35 cellular contexts compared by ENCODE assay signal in genomic region chr7:80837345-80837744, GRCh38.
"Had no signal": no experiment of that assay in that cellular context is flagged by ENCODE, and none has a peak within 500 bp of the region (broad histone marks: within the 10 kb centered on the region; RNA-seq: fewer than 3 reads in every experiment).

No MANE protein-coding gene starts in this region.

- H3K27me3 ChIP-seq: adrenal gland, ascending aorta, brain microvascular endothelial cell, gastrocnemius medialis, heart left ventricle had no signal

- H3K36me3 ChIP-seq: adrenal gland, ascending aorta, brain microvascular endothelial cell, gastrocnemius medialis, heart left ventricle, WERI-Rb-1 had no signal

- H3K27ac Mint-ChIP-seq: activated B cell treated with CpG ODN at 0.5 μM for 24 hours; activated CD8-positive, alpha-beta memory T cell treated with anti-CD3 and anti-CD28 coated beads, Interleukin-2, amount 10 ng/mL, durations not matched to agents 7 days and 5 days; activated CD8-positive, alpha-beta T cell treated with anti-CD3 and anti-CD28 coated beads, Interleukin-2, amount 10 ng/mL, durations not matched to agents 7 days and 5 days; activated naive CD4-positive, alpha-beta T cell treated with anti-CD3 and anti-CD28 coated beads for 36 hours; activated naive CD4-positive, alpha-beta T cell treated with anti-CD3 and anti-CD28 coated beads, Interleukin-2, amount 50 U/mL, for 24 hours; activated naive CD8-positive, alpha-beta T cell treated with anti-CD3 and anti-CD28 coated beads for 36 hours; activated naive CD8-positive, alpha-beta T cell treated with anti-CD3 and anti-CD28 coated beads, Interleukin-2, amount 50 U/mL, for 24 hours; activated T-helper 1 cell treated with anti-CD3 and anti-CD28 coated beads, Interleukin-12 subunit alpha, Interleukin-12 subunit beta, Interleukin-2, Interleukin-4 antibody, amounts not matched to agents 30 ng/mL and 10 ng/mL and 1 ng/mL, durations not matched to agents 14 hours and 24 hours and 36 hours; activated T-helper 2 cell treated with anti-CD3 and anti-CD28 coated beads, Interferon-gamma antibody, Interleukin-2, Interleukin-4, amounts not matched to agents 10 μg/mL and 5 μg/mL and 100 μg/mL, durations not matched to agents 14 hours and 24 hours and 36 hours; endodermal cell; T-helper 17 cell; T-helper 2 cell treated with Interferon-gamma antibody and Interleukin-4, amounts not matched to agents 5 μg/mL and 100 μg/mL, for 36 hours had no signal

- H3K9me3 Mint-ChIP-seq: activated B cell treated with CpG ODN at 0.5 μM for 24 hours; activated naive CD4-positive, alpha-beta T cell treated with anti-CD3 and anti-CD28 coated beads for 36 hours; activated naive CD4-positive, alpha-beta T cell treated with anti-CD3 and anti-CD28 coated beads, Interleukin-2, amount 50 U/mL, for 24 hours; activated naive CD8-positive, alpha-beta T cell treated with anti-CD3 and anti-CD28 coated beads for 36 hours; activated T-helper 1 cell treated with anti-CD3 and anti-CD28 coated beads, Interleukin-12 subunit alpha, Interleukin-12 subunit beta, Interleukin-2, Interleukin-4 antibody, amounts not matched to agents 30 ng/mL and 10 ng/mL and 1 ng/mL, durations not matched to agents 14 hours and 24 hours and 36 hours; activated T-helper 2 cell treated with anti-CD3 and anti-CD28 coated beads, Interferon-gamma antibody, Interleukin-2, Interleukin-4, amounts not matched to agents 10 μg/mL and 5 μg/mL and 100 μg/mL, durations not matched to agents 14 hours and 24 hours and 36 hours; endodermal cell; T-helper 2 cell treated with Interferon-gamma antibody and Interleukin-4, amounts not matched to agents 5 μg/mL and 100 μg/mL, for 36 hours had no signal

- H3K36me3 Mint-ChIP-seq: activated CD8-positive, alpha-beta memory T cell treated with anti-CD3 and anti-CD28 coated beads, Interleukin-2, amount 10 ng/mL, durations not matched to agents 7 days and 5 days; activated naive CD4-positive, alpha-beta T cell treated with anti-CD3 and anti-CD28 coated beads, Interleukin-2, amount 50 U/mL, for 24 hours; activated naive CD8-positive, alpha-beta T cell treated with anti-CD3 and anti-CD28 coated beads for 36 hours had no signal

- H3K4me3 Mint-ChIP-seq: activated B cell treated with CpG ODN at 0.5 μM for 24 hours; activated CD8-positive, alpha-beta memory T cell treated with anti-CD3 and anti-CD28 coated beads, Interleukin-2, amount 10 ng/mL, durations not matched to agents 7 days and 5 days; activated CD8-positive, alpha-beta T cell treated with anti-CD3 and anti-CD28 coated beads, Interleukin-2, amount 10 ng/mL, durations not matched to agents 7 days and 5 days; activated naive CD4-positive, alpha-beta T cell treated with anti-CD3 and anti-CD28 coated beads for 36 hours; activated naive CD4-positive, alpha-beta T cell treated with anti-CD3 and anti-CD28 coated beads, Interleukin-2, amount 50 U/mL, for 24 hours; activated naive CD8-positive, alpha-beta T cell treated with anti-CD3 and anti-CD28 coated beads for 36 hours; activated naive CD8-positive, alpha-beta T cell treated with anti-CD3 and anti-CD28 coated beads, Interleukin-2, amount 50 U/mL, for 24 hours; activated T-helper 1 cell treated with anti-CD3 and anti-CD28 coated beads, Interleukin-12 subunit alpha, Interleukin-12 subunit beta, Interleukin-2, Interleukin-4 antibody, amounts not matched to agents 30 ng/mL and 10 ng/mL and 1 ng/mL, durations not matched to agents 14 hours and 24 hours and 36 hours; endodermal cell; T-helper 17 cell; T-helper 2 cell treated with Interferon-gamma antibody and Interleukin-4, amounts not matched to agents 5 μg/mL and 100 μg/mL, for 36 hours had no signal

- H3K27ac ChIP-seq: adrenal gland, ascending aorta, brain microvascular endothelial cell, gastrocnemius medialis, heart left ventricle, WERI-Rb-1 had no signal

- H3K27me3 Mint-ChIP-seq: activated B cell treated with CpG ODN at 0.5 μM for 24 hours; activated CD8-positive, alpha-beta memory T cell treated with anti-CD3 and anti-CD28 coated beads, Interleukin-2, amount 10 ng/mL, durations not matched to agents 7 days and 5 days; activated naive CD4-positive, alpha-beta T cell treated with anti-CD3 and anti-CD28 coated beads, Interleukin-2, amount 50 U/mL, for 24 hours; activated naive CD8-positive, alpha-beta T cell treated with anti-CD3 and anti-CD28 coated beads for 36 hours; activated naive CD8-positive, alpha-beta T cell treated with anti-CD3 and anti-CD28 coated beads, Interleukin-2, amount 50 U/mL, for 24 hours; T-helper 17 cell had no signal

- H3K4me1 ChIP-seq: adrenal gland, ascending aorta, gastrocnemius medialis had no signal

- H3K4me1 Mint-ChIP-seq: activated B cell treated with CpG ODN at 0.5 μM for 24 hours; activated CD8-positive, alpha-beta memory T cell treated with anti-CD3 and anti-CD28 coated beads, Interleukin-2, amount 10 ng/mL, durations not matched to agents 7 days and 5 days; activated naive CD4-positive, alpha-beta T cell treated with anti-CD3 and anti-CD28 coated beads, Interleukin-2, amount 50 U/mL, for 24 hours; activated naive CD8-positive, alpha-beta T cell treated with anti-CD3 and anti-CD28 coated beads for 36 hours; activated naive CD8-positive, alpha-beta T cell treated with anti-CD3 and anti-CD28 coated beads, Interleukin-2, amount 50 U/mL, for 24 hours; T-helper 17 cell had no signal

- H3K4me3 ChIP-seq: adrenal gland, ascending aorta, gastrocnemius medialis, heart left ventricle had no signal

- H3K9me3 ChIP-seq: adrenal gland, ascending aorta, gastrocnemius medialis, heart left ventricle had no signal

- DNase-seq: activated B cell treated with CpG ODN at 0.5 μM for 24 hours; activated CD4-positive, alpha-beta T cell treated with anti-CD3 and anti-CD28 coated beads for 48 hours; activated CD4-positive, alpha-beta T cell treated with anti-CD3 and anti-CD28 coated beads, Interleukin-2, amount 50 U/mL, for 1 hour; activated CD4-positive, alpha-beta T cell treated with anti-CD3 and anti-CD28 coated beads, Interleukin-2, amount 50 U/mL, for 48 hours; activated CD8-positive, alpha-beta memory T cell treated with anti-CD3 and anti-CD28 coated beads, Interleukin-2, amount 10 ng/mL, durations not matched to agents 7 days and 5 days; activated CD8-positive, alpha-beta memory T cell treated with anti-CD3 and anti-CD28 coated beads, Interleukin-2, amount 50 U/mL, for 4 hours; activated CD8-positive, alpha-beta T cell treated with anti-CD3 and anti-CD28 coated beads, Interleukin-2, amount 10 ng/mL, durations not matched to agents 7 days and 5 days; activated effector memory CD4-positive, alpha-beta T cell treated with anti-CD3 and anti-CD28 coated beads, Interleukin-2, amount 50 U/mL, for 16 hours; activated naive CD4-positive, alpha-beta T cell treated with anti-CD3 and anti-CD28 coated beads for 36 hours; activated naive CD8-positive, alpha-beta T cell treated with anti-CD3 and anti-CD28 coated beads for 36 hours; activated naive CD8-positive, alpha-beta T cell treated with anti-CD3 and anti-CD28 coated beads, Interleukin-2, amount 50 U/mL, for 24 hours; activated T-cell treated with anti-CD3 and anti-CD28 coated beads, Interleukin-2, amount 50 U/mL, for 1 hour; activated T-cell treated with anti-CD3 and anti-CD28 coated beads, Interleukin-2, amount 50 U/mL, for 48 hours; adrenal gland; amygdala; brain microvascular endothelial cell; caudate nucleus; cortex of kidney; effector memory CD4-positive, alpha-beta T cell; endodermal cell; foreskin fibroblast; gastrocnemius medialis; glutamatergic neuron; heart left ventricle; T-helper 1 cell; T-helper 17 cell; T1000; WERI-Rb-1 had no signal

- ATAC-seq: activated CD4-positive, CD25-positive, alpha-beta regulatory T cell treated with anti-CD3 and anti-CD28 coated beads, Interleukin-2, amount 50 U/mL, for 24 hours; activated CD8-positive, alpha-beta memory T cell treated with anti-CD3 and anti-CD28 coated beads, Interleukin-2, amount 10 ng/mL, durations not matched to agents 7 days and 5 days; activated CD8-positive, alpha-beta T cell treated with anti-CD3 and anti-CD28 coated beads, Interleukin-2, amount 10 ng/mL, durations not matched to agents 7 days and 5 days; activated naive CD8-positive, alpha-beta T cell treated with anti-CD3 and anti-CD28 coated beads, Interleukin-2, amount 50 U/mL, for 24 hours; esophagus mucosa; gastrocnemius medialis; heart left ventricle; T-helper 17 cell had no signal
